28 cellular contexts compared by ENCODE assay signal in the genomic region with DNA sequence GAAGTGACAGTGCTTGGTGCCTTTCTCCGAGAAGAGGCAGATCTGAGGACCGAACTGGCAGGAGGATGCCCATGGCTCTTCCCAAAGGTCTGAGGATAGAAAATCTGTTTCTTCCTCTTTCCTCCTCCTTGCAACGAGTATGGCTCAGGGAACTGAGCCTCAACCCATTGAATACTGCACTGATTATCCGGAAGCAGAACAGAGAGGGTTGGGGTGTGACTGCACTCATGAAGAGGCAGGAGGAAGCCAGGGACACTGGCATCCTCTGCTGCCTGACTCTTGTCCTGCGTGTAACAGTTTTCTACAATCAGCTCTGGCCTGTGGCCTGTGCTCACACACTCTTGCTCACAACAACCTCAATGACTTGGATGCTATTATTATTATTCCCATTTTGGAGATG. TPM values are rescaled to one million over a fixed set of nuclear protein-coding genes. Genes with fewer than 3 reads are reported as not detected.
DNase-seq lines count a peak whose midpoint lies in the region; ATAC-seq and TF ChIP-seq lines count a peak whose summit lies in the region.
"Had no signal": no experiment of that assay in that cellular context is flagged by ENCODE, and none has a peak within 500 bp of the region (broad histone marks: within the 10 kb centered on the region; RNA-seq: fewer than 3 reads in every experiment).

No MANE protein-coding gene starts in this region.

- H2AK5ac ChIP-seq in H9 (ENCODE audit: insufficient read length, low read length): no peak overlapping the region

- H3K79me2 ChIP-seq in OCI-LY1 (ENCODE audit: insufficient read depth, low read length) (no peaks in the 10 kb centered on the region), H9 (ENCODE audit: insufficient read depth, low read length) (no peaks in the 10 kb centered on the region)

- DNase-seq in GM10248 (ENCODE audit: extremely low spot score) (no peak), GM12865 (ENCODE audit: low read depth) (peak; percentile 26), lower lobe of right lung (peak; percentile 32), RKO (ENCODE audit: low spot score) (no peak), H9 (no peak)
- DNase-seq in activated CD4-positive, alpha-beta T cell treated with anti-CD3 and anti-CD28 coated beads, Interleukin-2, amount 10 ng/mL, durations not matched to agents 24 days and 14 days: no peak
- no peak for DNase-seq in central memory CD4-positive, alpha-beta T cell
- DNase-seq: CD8-positive, alpha-beta memory T cell; DMS 273 treated with DMSO at 0.1 percent for 48 hours; DMS79; EL; GDM1; HFFc6; KBM-7; MV-4-11; NCI-H1105; NCI-H146; NCI-H1930; NCI-H2227 treated with DMSO at 0.1 percent for 48 hours; NCI-H526 treated with DMSO at 0.1 percent for 48 hours; OCI-M1; Peyer's patch; SK-N-SH had no signal

- no peak overlapping the region for H3K4ac ChIP-seq in H9 (ENCODE audit: low read depth, low read length)

- H2BK5ac ChIP-seq in H9 (ENCODE audit: insufficient read length, low read length): no peak overlapping the region

- intact Hi-C loops in lower lobe of right lung (cut with DNase I): no loop called here
- intact Hi-C loops in activated CD4-positive, alpha-beta T cell treated with anti-CD3 and anti-CD28 coated beads, Interleukin-2, amount 10 ng/mL, durations not matched to agents 24 days and 14 days (cut with micrococcal nuclease): no loop called here

- no peak overlapping the region for H3K27ac ChIP-seq in OCI-LY1 (ENCODE audit: low read depth, low read length, poor library complexity, severe bottlenecking)
- H3K27ac ChIP-seq in lower lobe of right lung: no peak overlapping the region
- H3K27ac ChIP-seq in H9 (ENCODE audit: insufficient read length, low read depth, low read length): no peak overlapping the region
- H3K27ac ChIP-seq: C4-2B, Peyer's patch had no signal

- H4K5ac ChIP-seq in H9 (ENCODE audit: insufficient read length, low read depth, low read length): no peak overlapping the region

- H3K23me2 ChIP-seq in H9 (ENCODE audit: insufficient read length, low read depth, low read length, poor library complexity, severe bottlenecking): no peaks in the 10 kb centered on the region

- H3K4me3 Mint-ChIP-seq in activated CD4-positive, alpha-beta T cell treated with anti-CD3 and anti-CD28 coated beads, Interleukin-2, amount 10 ng/mL, durations not matched to agents 24 days and 14 days: no peak overlapping the region
- no peak overlapping the region for H3K4me3 Mint-ChIP-seq in H9
- H3K4me3 Mint-ChIP-seq: B cell; CD8-positive, alpha-beta memory T cell; GM23338; HFFc6 had no signal

- no peaks in the 10 kb centered on the region for H3F3A ChIP-seq in OCI-LY1 (ENCODE audit: insufficient read depth, low read length)

- no peaks in the 10 kb centered on the region for H3K9me2 ChIP-seq in OCI-LY1 (ENCODE audit: low read depth, low read length)
- H3K9me2 ChIP-seq: SK-N-SH had no signal

- WGBS in H9 (ENCODE audit: extremely low coverage, insufficient read length, low lambda C conversion rate): no CpG with 5 or more reads among the region's 5 CpGs

- no peaks in the 10 kb centered on the region for H3K79me1 ChIP-seq in H9 (ENCODE audit: insufficient read depth, low read depth, low read length, poor library complexity, severe bottlenecking)

- H3K36me3 Mint-ChIP-seq in activated CD4-positive, alpha-beta T cell treated with anti-CD3 and anti-CD28 coated beads, Interleukin-2, amount 10 ng/mL, durations not matched to agents 24 days and 14 days (ENCODE audit: low read depth): no peaks in the 10 kb centered on the region
- H3K36me3 Mint-ChIP-seq in H9 (ENCODE audit: insufficient read depth in 1 of 3, low read depth in 3 of 3): no peaks in the 10 kb centered on the region
- H3K36me3 Mint-ChIP-seq: CD8-positive, alpha-beta memory T cell had no signal

- no peak overlapping the region for H4K8ac ChIP-seq in H9 (replicated peaks; ENCODE audit: insufficient read length, low read depth, low read length)

- H2BK15ac ChIP-seq in H9 (ENCODE audit: low read depth, low read length): no peak overlapping the region

- H3K27ac Mint-ChIP-seq in activated CD4-positive, alpha-beta T cell treated with anti-CD3 and anti-CD28 coated beads, Interleukin-2, amount 10 ng/mL, durations not matched to agents 24 days and 14 days: no peak overlapping the region
- H3K27ac Mint-ChIP-seq in H9: no peak overlapping the region; a peak in 1 of 7 replicates
- H3K27ac Mint-ChIP-seq: B cell; CD8-positive, alpha-beta memory T cell; GM23338; HFFc6 had no signal

- H3K4me3 ChIP-seq in GM12865 (ENCODE audit: low read depth, low read length) (no peak overlapping the region), OCI-LY1 (ENCODE audit: low read depth, low read length, poor library complexity, severe bottlenecking) (no peak overlapping the region), lower lobe of right lung (no peak overlapping the region)
- H3K4me3 ChIP-seq: GM23338, HAP-1, Peyer's patch had no signal

- no peaks in the 10 kb centered on the region for H3K9me3 ChIP-seq in OCI-LY1 (ENCODE audit: low read length)
- H3K9me3 ChIP-seq in lower lobe of right lung: no peaks in the 10 kb centered on the region
- H3K9me3 ChIP-seq in H9 (ENCODE audit: control insufficient read depth, low read depth, low read length): no peaks in the 10 kb centered on the region
- H3K9me3 ChIP-seq: HAP-1, Peyer's patch, SK-N-SH had no signal

- H3T11ph ChIP-seq in H9 (ENCODE audit: low read length): no peak overlapping the region

- peak; percentile 31 for TF ChIP-seq CTCF in GM10248 (IDR thresholded peaks at IDR 0.05; ENCODE audit: control extremely low read depth, extremely low read depth, low read depth, missing control alignments)
- peak; percentile 44 for TF ChIP-seq CTCF in GM12865 (IDR thresholded peaks at IDR 0.05; ENCODE audit: insufficient read depth, low read depth, low read length, missing control alignments)
- 0 out of 2 replicates have a peak, but pooled peaks have one; percentile 17 for TF ChIP-seq CTCF in OCI-LY1 (IDR thresholded peaks at IDR 0.05; ENCODE audit: low read length)
- TF ChIP-seq CTCF in lower lobe of right lung (IDR thresholded peaks at IDR 0.05): no peak
- no peak for TF ChIP-seq CTCF in H9 (conservative IDR thresholded peaks at IDR 0.05)

- H3K9ac ChIP-seq in OCI-LY1 (ENCODE audit: low read length): no peak overlapping the region
- H3K9ac ChIP-seq in H9 (ENCODE audit: extremely low read depth, insufficient read length, low read length): no peak overlapping the region
- H3K9ac ChIP-seq: SK-N-SH had no signal

- peak in 1 of 2 donors; percentile 60 for ATAC-seq in lower lobe of right lung
- ATAC-seq: GM23338 had no signal

- POLR2A ChIA-PET in GM10248 (lab: Yijun Ruan, JAX): no interaction called here

- no peak overlapping the region for H4K91ac ChIP-seq in H9 (ENCODE audit: insufficient read length, low read depth, low read length)

- H4K20me1 ChIP-seq in OCI-LY1 (ENCODE audit: insufficient read depth, low read length) (no peaks in the 10 kb centered on the region), H9 (ENCODE audit: control insufficient read depth, insufficient read depth, insufficient read length) (no peaks in the 10 kb centered on the region)

- CTCF ChIA-PET in GM10248 (lab: Yijun Ruan, JAX): interaction anchor here (1.4 to 1.5 kb wide), 2 partner anchors 13 to 80 kb away, joined by 4 to 6 read pairs; no protein-coding TSS in a partner anchor

- H3K14ac ChIP-seq in H9 (ENCODE audit: insufficient read depth, low read length): no peak overlapping the region

- H3K9me3 Mint-ChIP-seq in activated CD4-positive, alpha-beta T cell treated with anti-CD3 and anti-CD28 coated beads, Interleukin-2, amount 10 ng/mL, durations not matched to agents 24 days and 14 days: no peaks in the 10 kb centered on the region
- H3K9me3 Mint-ChIP-seq in H9: no peaks in the 10 kb centered on the region
- H3K9me3 Mint-ChIP-seq: CD8-positive, alpha-beta memory T cell; GM23338; HFFc6 had no signal

- H3K36me3 ChIP-seq in OCI-LY1 (ENCODE audit: insufficient read depth, low read length): no peaks in the 10 kb centered on the region
- H3K36me3 ChIP-seq in lower lobe of right lung: no peaks in the 10 kb centered on the region
- H3K36me3 ChIP-seq: HAP-1, Peyer's patch had no signal

- H2BK20ac ChIP-seq in H9 (ENCODE audit: low read depth, low read length, poor library complexity, severe bottlenecking): no peak overlapping the region

- no peak overlapping the region for H2BK120ac ChIP-seq in H9 (ENCODE audit: low read depth, low read length, poor library complexity, severe bottlenecking)

- no peaks in the 10 kb centered on the region for H3K27me3 Mint-ChIP-seq in activated CD4-positive, alpha-beta T cell treated with anti-CD3 and anti-CD28 coated beads, Interleukin-2, amount 10 ng/mL, durations not matched to agents 24 days and 14 days
- H3K27me3 Mint-ChIP-seq in H9 (ENCODE audit: low read depth): no peaks in the 10 kb centered on the region; the same call in 1 of the 2 replicates
- H3K27me3 Mint-ChIP-seq: B cell; CD8-positive, alpha-beta memory T cell had no signal

- no peaks in the 10 kb centered on the region for H3K4me1 Mint-ChIP-seq in activated CD4-positive, alpha-beta T cell treated with anti-CD3 and anti-CD28 coated beads, Interleukin-2, amount 10 ng/mL, durations not matched to agents 24 days and 14 days
- H3K4me1 Mint-ChIP-seq in H9: no peaks in the 10 kb centered on the region
- H3K4me1 Mint-ChIP-seq: B cell, GM23338 had no signal

- no peaks in the 10 kb centered on the region; the same call in 1 of the 2 replicates for H3K27me3 ChIP-seq in OCI-LY1 (ENCODE audit: insufficient read depth, low read length)
- no peaks in the 10 kb centered on the region for H3K27me3 ChIP-seq in lower lobe of right lung (ENCODE audit: low read depth)
- H3K27me3 ChIP-seq in H9 (ENCODE audit: insufficient read depth, low read length): no peaks in the 10 kb centered on the region
- H3K27me3 ChIP-seq: Peyer's patch had no signal

- H3K4me2 ChIP-seq in OCI-LY1 (ENCODE audit: low read length) (no peak overlapping the region), H9 (ENCODE audit: insufficient read depth, insufficient read length, low read length) (no peak overlapping the region)
- H3K4me2 ChIP-seq: GM23338, SK-N-SH had no signal

- no peak overlapping the region for H2BK12ac ChIP-seq in H9 (ENCODE audit: insufficient read length, low read depth, low read length)

- no peak overlapping the region for H3K23ac ChIP-seq in H9 (ENCODE audit: insufficient read length, low read depth, low read length)

- H3K18ac ChIP-seq in H9 (ENCODE audit: insufficient read length, low read depth, low read length): no peak overlapping the region

- no peak overlapping the region for H3K56ac ChIP-seq in H9 (ENCODE audit: insufficient read length, low read depth, low read length)

- H2AFZ ChIP-seq in OCI-LY1 (ENCODE audit: low read length) (no peak overlapping the region), H9 (ENCODE audit: low read length) (no peak overlapping the region)
- H2AFZ ChIP-seq: GM23338 had no signal

- no peaks in the 10 kb centered on the region for H3K4me1 ChIP-seq in OCI-LY1 (ENCODE audit: insufficient read depth, low read length, severe bottlenecking)
- no peaks in the 10 kb centered on the region for H3K4me1 ChIP-seq in lower lobe of right lung
- H3K4me1 ChIP-seq in H9 (ENCODE audit: insufficient read depth, low read length): no peaks in the 10 kb centered on the region
- H3K4me1 ChIP-seq: HAP-1, Peyer's patch had no signal

RNA-seq across cellular contexts. Expression of gene KIF9, which starts 38.9 kb away (rescaled TPM):
- total RNA-seq in lower lobe of right lung (8.7 TPM), H9 (2021) (8.4 and 11.8 TPM in 2 replicates)
- total RNA-seq in activated CD4-positive, alpha-beta T cell treated with anti-CD3 and anti-CD28 coated beads, Interleukin-2, amount 10 ng/mL, durations not matched to agents 24 days and 14 days: 3.0 and 3.6 TPM in 2 replicates

RNA-seq across cellular contexts. Expression of gene KLHL18, which starts 39.0 kb away (rescaled TPM):
- total RNA-seq in lower lobe of right lung: 30.2 TPM
- 47.0 and 49.3 TPM in 2 replicates for total RNA-seq in activated CD4-positive, alpha-beta T cell treated with anti-CD3 and anti-CD28 coated beads, Interleukin-2, amount 10 ng/mL, durations not matched to agents 24 days and 14 days
- 49.3 and 55.3 TPM in 2 replicates for total RNA-seq in H9 (2021)

Comparison
In these comparisons a context has a peak if more than half of its experiments do, and no peak if none do; other contexts are left out.
1. DNase-seq: peak in GM12865 (single experiment) and lower lobe of right lung (single experiment); none in GM10248 (single experiment), activated CD4-positive, alpha-beta T cell treated with anti-CD3 and anti-CD28 coated beads, Interleukin-2, amount 10 ng/mL, durations not matched to agents 24 days and 14 days (single experiment), RKO (single experiment), H9 (single experiment) and central memory CD4-positive, alpha-beta T cell (single experiment).
2. CTCF ChIP-seq: peak in GM10248 (single experiment), GM12865 (single experiment) and OCI-LY1 (single experiment); none in lower lobe of right lung (single experiment) and H9 (single experiment).